In the genomic region with DNA sequence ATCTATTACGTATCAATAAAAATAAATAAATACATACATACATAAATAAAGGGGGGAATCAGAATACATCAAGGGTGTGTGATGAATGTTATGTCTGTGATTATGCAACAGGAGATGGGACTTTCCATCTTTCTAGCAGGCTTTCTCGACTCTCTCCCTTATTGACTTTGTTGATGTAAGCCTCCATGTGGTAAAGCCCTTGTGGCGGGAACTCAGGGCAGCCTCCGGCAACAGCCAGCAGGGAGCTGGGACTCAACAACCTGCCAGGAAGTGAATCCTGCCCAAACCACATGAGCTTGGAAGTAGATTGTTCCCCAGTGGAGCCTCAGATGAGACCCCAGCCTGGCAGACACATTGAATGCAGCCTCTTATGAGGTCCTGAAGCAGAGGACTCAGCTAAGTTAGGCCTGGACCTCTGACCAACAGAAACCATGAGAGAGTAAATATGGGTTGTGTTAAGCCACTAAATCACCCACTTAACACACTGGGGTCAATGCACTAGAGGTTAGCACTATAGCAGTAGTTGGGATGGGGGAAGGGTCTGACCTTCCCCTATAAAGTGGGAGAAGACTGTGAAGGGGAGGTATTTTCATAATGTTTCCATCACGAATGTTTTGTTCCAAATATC, we compare ENCODE assay signal across 2 cellular contexts.
TF ChIP-seq lines count a peak whose summit lies in the region.

No MANE protein-coding gene starts in this region.

TF ChIP-seq in H1, 55 proteins besides CTCF, POLR2A, EP300 and RAD21:
- TF ChIP-seq SUZ12 (IDR thresholded peaks at IDR 0.05; ENCODE audit: low read length) (no peak), KDM1A (IDR thresholded peaks at IDR 0.05; ENCODE audit: borderline replicate concordance, low read length) (no peak), NANOG (IDR thresholded peaks at IDR 0.05; ENCODE audit: insufficient read depth, low read depth, low read length, poor library complexity, severe bottlenecking) (no peak), BCL11A (IDR thresholded peaks at IDR 0.05; ENCODE audit: low read depth in 2 of 2, low read length in 2 of 2) (no peak), TAF1 (IDR thresholded peaks at IDR 0.05; ENCODE audit: low read depth, low read length) (no peak), CBX8 (IDR thresholded peaks at IDR 0.05; ENCODE audit: borderline replicate concordance, low read depth, low read length) (no peak), NRF1 (IDR thresholded peaks at IDR 0.05; ENCODE audit: low read depth, low read length) (no peak), CHD1 (IDR thresholded peaks at IDR 0.05; ENCODE audit: low read depth, low read length) (no peak), SP1 (IDR thresholded peaks at IDR 0.05; ENCODE audit: low read depth, low read length) (no peak), HDAC2 (IDR thresholded peaks at IDR 0.05; ENCODE audit: borderline replicate concordance in 1 of 2, low read depth in 2 of 2, low read length in 2 of 2) (no peak)
- TF ChIP-seq, protein P1, sequence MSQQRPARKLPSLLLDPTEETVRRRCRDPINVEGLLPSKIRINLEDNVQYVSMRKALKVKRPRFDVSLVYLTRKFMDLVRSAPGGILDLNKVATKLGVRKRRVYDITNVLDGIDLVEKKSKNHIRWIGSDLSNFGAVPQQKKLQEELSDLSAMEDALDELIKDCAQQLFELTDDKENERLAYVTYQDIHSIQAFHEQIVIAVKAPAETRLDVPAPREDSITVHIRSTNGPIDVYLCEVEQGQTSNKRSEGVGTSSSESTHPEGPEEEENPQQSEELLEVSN (IDR thresholded peaks at IDR 0.05) = peak; percentile 89
- TF ChIP-seq, protein P2, sequence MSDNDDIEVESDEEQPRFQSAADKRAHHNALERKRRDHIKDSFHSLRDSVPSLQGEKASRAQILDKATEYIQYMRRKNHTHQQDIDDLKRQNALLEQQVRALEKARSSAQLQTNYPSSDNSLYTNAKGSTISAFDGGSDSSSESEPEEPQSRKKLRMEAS (IDR thresholded peaks at IDR 0.05) = peak; percentile 63; the same call in 1 of the 2 replicates

TF ChIP-seq in HepG2, 621 proteins besides CTCF, POLR2A, EP300 and RAD21:
- TF ChIP-seq ATF4 (CRISPR knock-in tag; IDR thresholded peaks at IDR 0.05) (no peak), TAF15 (IDR thresholded peaks at IDR 0.05; ENCODE audit: low read depth, low read length, poor library complexity, severe bottlenecking) (no peak), ZNF652 (CRISPR knock-in tag; IDR thresholded peaks at IDR 0.05; ENCODE audit: borderline replicate concordance, low read depth) (no peak), FOXA1 (IDR thresholded peaks at IDR 0.05) (no peak), FOXA1 (CRISPR knock-in tag; IDR thresholded peaks at IDR 0.05) (peak; percentile 37; the same call in 1 of the 2 replicates)
